In genomic region chr9:116124472-116125040, GRCh38 we compare ENCODE assay signal across 1 cellular context.
TF ChIP-seq lines count a peak whose summit lies in the region.

No MANE protein-coding gene starts in this region.

TF ChIP-seq in SK-N-SH, 30 proteins besides CTCF, POLR2A, EP300 and RAD21 (continued from another document):
- no peak for TF ChIP-seq REST (IDR thresholded peaks at IDR 0.05; ENCODE audit: low read depth, low read length)
- TF ChIP-seq IRF3 (IDR thresholded peaks at IDR 0.05; ENCODE audit: low read depth, low read length): no peak
- TF ChIP-seq POLR2AphosphoS5 (IDR thresholded peaks at IDR 0.05; ENCODE audit: low read depth, low read length): no peak
- TF ChIP-seq MAX (IDR thresholded peaks at IDR 0.05; ENCODE audit: low read depth): no peak
